Comparison of ENCODE assay signal across 8 cellular contexts in the genomic region with DNA sequence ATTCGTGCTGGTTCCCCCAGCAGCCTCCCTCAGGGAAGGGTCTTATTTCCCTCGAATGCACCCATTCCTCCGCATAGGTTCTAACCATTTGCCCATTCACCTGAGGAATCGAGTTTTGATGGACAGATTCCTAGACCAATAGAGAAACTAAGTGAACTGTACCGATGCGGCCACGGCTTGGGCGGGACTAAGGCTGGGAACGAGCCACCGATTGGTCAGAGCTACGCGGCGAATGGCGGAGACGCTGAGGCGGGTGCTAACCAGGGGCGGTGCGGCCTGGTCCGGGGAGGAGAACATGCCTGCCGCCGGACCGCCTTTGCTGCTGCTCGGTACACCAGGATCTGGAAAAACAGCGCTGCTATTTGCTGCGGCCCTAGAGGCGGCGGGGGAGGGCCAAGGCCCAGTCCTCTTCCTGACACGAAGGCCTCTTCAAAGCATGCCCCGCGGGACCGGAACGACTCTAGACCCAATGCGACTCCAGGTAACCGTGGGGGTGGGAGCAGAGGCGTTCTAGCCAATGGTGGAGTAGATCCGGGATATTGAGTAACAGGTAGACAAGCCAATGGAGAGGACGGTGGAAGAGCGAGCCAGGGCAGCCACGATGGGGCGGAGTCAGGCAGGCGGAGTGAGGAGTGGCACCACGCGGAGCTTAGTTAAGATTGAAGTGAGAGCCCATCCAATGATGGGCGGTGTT. TPM values are rescaled to one million over a fixed set of nuclear protein-coding genes. Genes with fewer than 3 reads are reported as not detected.
DNase-seq lines count a peak whose midpoint lies in the region; ATAC-seq and TF ChIP-seq lines count a peak whose summit lies in the region.

A gene with protein sequence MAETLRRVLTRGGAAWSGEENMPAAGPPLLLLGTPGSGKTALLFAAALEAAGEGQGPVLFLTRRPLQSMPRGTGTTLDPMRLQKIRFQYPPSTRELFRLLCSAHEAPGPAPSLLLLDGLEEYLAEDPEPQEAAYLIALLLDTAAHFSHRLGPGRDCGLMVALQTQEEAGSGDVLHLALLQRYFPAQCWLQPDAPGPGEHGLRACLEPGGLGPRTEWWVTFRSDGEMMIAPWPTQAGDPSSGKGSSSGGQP (plus strand): TSS at position 218 of the 694 bp plus-strand sequence. CDS start 15 bp downstream, at position 233.

- H3K9ac ChIP-seq in IMR-90 (ENCODE audit: low read depth, low read length): peak within 1 kb of the TSS; percentile 80

- H3K9me3 ChIP-seq in IMR-90 (ENCODE audit: control insufficient read depth, insufficient read depth, low read length) (no peaks in the 10 kb centered on the region), OCI-LY7 (ENCODE audit: low read length) (no peaks in the 10 kb centered on the region), esophagus (ENCODE audit: control insufficient read depth in 2 of 2, insufficient read depth in 1 of 2, low read depth in 1 of 2, low read length in 1 of 2) (no peaks in the 10 kb centered on the region)

- peak within 1 kb of the TSS; percentile 57; the same call in 1 of the 3 replicates for H2BK15ac ChIP-seq in IMR-90 (ENCODE audit: low read depth, low read length)

- TF ChIP-seq CTCF in IMR-90 (conservative IDR thresholded peaks at IDR 0.05; ENCODE audit: low read depth, low read length): no peak
- no peak for TF ChIP-seq CTCF in OCI-LY7 (conservative IDR thresholded peaks at IDR 0.05; ENCODE audit: low read length)

- no peaks in the 10 kb centered on the region for H3K36me3 ChIP-seq in IMR-90 (ENCODE audit: control insufficient read depth, insufficient read depth, low read length)
- peaks cover 18% of the 10 kb centered on the region; the same call in 1 of the 2 replicates for H3K36me3 ChIP-seq in OCI-LY7 (ENCODE audit: insufficient read depth, low read length)
- H3K36me3 ChIP-seq in esophagus (ENCODE audit: control insufficient read depth in 2 of 2, insufficient read depth in 2 of 2, low read length in 1 of 2): peaks cover 0 to 4% of the 10 kb centered on the region in 2 donors

- peak within 1 kb of the TSS; percentile 49 for H2AK5ac ChIP-seq in IMR-90 (ENCODE audit: low read depth, low read length)

- H2BK5ac ChIP-seq in IMR-90 (ENCODE audit: low read depth, low read length, poor library complexity, severe bottlenecking): peak within 1 kb of the TSS; percentile 86

- peak within 1 kb of the TSS; percentile 86 for H2AK9ac ChIP-seq in IMR-90 (replicated peaks; ENCODE audit: low read depth, low read length, poor library complexity)

- no peaks in the 10 kb centered on the region for H3K9me2 ChIP-seq in OCI-LY7 (ENCODE audit: insufficient read depth, low read length)

- peak within 1 kb of the TSS; percentile 58 for H3K4me3 ChIP-seq in IMR-90 (ENCODE audit: insufficient read depth, low read depth, low read length)
- peak within 1 kb of the TSS; percentile 87 for H3K4me3 ChIP-seq in OCI-LY7 (ENCODE audit: low read depth, low read length, poor library complexity, severe bottlenecking)
- peak within 1 kb of the TSS; percentile 72 to 77 for H3K4me3 ChIP-seq in esophagus (ENCODE audit: low read depth in 1 of 2, low read length in 2 of 2)

- intact Hi-C loops in IMR-90 (cut with micrococcal nuclease) (loop anchor here (2.0 kb wide), 2 partner anchors 60 to 82 kb away; partner anchors contain the start of genes ODAD3 and PRKCSH), OCI-LY7 (cut with micrococcal nuclease; ENCODE audit: unreplicated experiment) (loop anchor here (2.0 kb wide), 2 partner anchors 28 to 82 kb away; partner anchors contain the start of genes CCDC159 and TMEM205)

- dilution Hi-C loops in IMR-90 (cut with HindIII; ENCODE audit: low sequenced_read_pairs, unreplicated experiment): no loop called here

- H3K56ac ChIP-seq in IMR-90 (ENCODE audit: extremely low read depth, insufficient read depth, low read length): peak within 1 kb of the TSS; percentile 82

- in situ Hi-C loops in IMR-90 (cut with MboI; ENCODE audit: low sequenced_read_pairs): no loop called here

- WGBS in IMR-90 (ENCODE audit: extremely low coverage in 2 of 2, insufficient read length in 1 of 2), 2 experiments: 0% methylated on average over 34 of the region's 44 CpGs; no CpG with 5 or more reads in 1 of the 2 experiments
- WGBS in esophagus, 2 donors: 0 to 1% methylated on average over 44 of the region's 44 CpGs

- H2AFZ ChIP-seq in IMR-90 (replicated peaks; ENCODE audit: low read length, poor library complexity) (peak within 1 kb of the TSS; percentile 98), OCI-LY7 (ENCODE audit: low read length) (peak within 1 kb of the TSS; percentile 66; the same call in 1 of the 2 replicates)

- H2BK20ac ChIP-seq in IMR-90 (ENCODE audit: low read depth, low read length): peak within 1 kb of the TSS; percentile 23; the same call in 1 of the 2 replicates

- peak within 1 kb of the TSS; percentile 73 for H3K14ac ChIP-seq in IMR-90 (replicated peaks; ENCODE audit: low read depth, low read length)

- TF ChIP-seq RAD21 in IMR-90 (IDR thresholded peaks at IDR 0.05; ENCODE audit: low read length): no peak

- ATAC-seq in GM21576 (IDR thresholded peaks at IDR 0.05; ENCODE audit: unreplicated experiment) (peak; percentile 82), IMR-90 (ENCODE audit: low read depth) (peak; percentile 94)

- DNase-seq in DMS153 (lab: John Stamatoyannopoulos, UW) (peak; percentile 99), IMR-90 (peak; percentile 99), OCI-LY7 (ENCODE audit: low spot score) (peak; percentile 99), activated T-cell treated with anti-CD3 and anti-CD28 coated beads for 48 hours (ENCODE audit: low read depth) (peak; percentile 94), mucosa of gallbladder (ENCODE audit: low spot score) (peak; percentile 99)
- peak; percentile 94 for DNase-seq in stimulated activated CD8-positive, alpha-beta memory T cell treated with anti-CD3 and anti-CD28 coated beads, Interleukin-4, amount 100 ng/mL, for 24 hours (ENCODE audit: low read depth)

- POLR2A ChIA-PET in IMR-90 (lab: Charles Lee; ENCODE audit: unreplicated experiment) (no interaction called here), OCI-LY7 (lab: Charles Lee) (interaction anchor here (0.6 to 2.3 kb wide), 15 partner anchors 13 to 401 kb away, joined by 3 to 10 read pairs (median 4); partner anchors contain the start of genes CCDC159, ELOF1 and TSPAN16)

- H3K79me1 ChIP-seq in IMR-90 (ENCODE audit: low read depth in 1 of 2, low read length in 2 of 2): peaks cover 0 to 28% of the 10 kb centered on the region in 2 experiments; a peak in 2 of 4 replicates

- H4K5ac ChIP-seq in IMR-90 (ENCODE audit: low read depth, low read length): peak within 1 kb of the TSS; percentile 64

- BruUV-seq in IMR-90 (replicated peaks; lab: Mats Ljungman, UMichigan): no TSS peak
- TSS peak; percentile 80 for BruUV-seq in OCI-LY7 (replicated peaks; lab: Mats Ljungman, UMichigan)

- H4K8ac ChIP-seq in IMR-90 (ENCODE audit: low read depth in 2 of 2, low read length in 2 of 2): peak within 1 kb of the TSS; percentile 90 to 95

- H3K4me1 ChIP-seq in IMR-90 (ENCODE audit: control insufficient read depth, insufficient read depth, low read length) (peaks cover 22% of the 10 kb centered on the region), OCI-LY7 (ENCODE audit: insufficient read depth, low read length, poor library complexity, severe bottlenecking) (peaks cover 41% of the 10 kb centered on the region), esophagus (ENCODE audit: control insufficient read depth in 2 of 2, insufficient read depth in 2 of 2, low read length in 1 of 2) (peaks cover 9 to 19% of the 10 kb centered on the region in 2 donors)

- H3K27me3 ChIP-seq in IMR-90 (ENCODE audit: control insufficient read depth, insufficient read depth, low read length) (no peaks in the 10 kb centered on the region), esophagus (ENCODE audit: control insufficient read depth in 1 of 2, insufficient read depth in 2 of 2, low read length in 2 of 2) (no peaks in the 10 kb centered on the region)

- TF ChIP-seq POLR2A in IMR-90 (IDR thresholded peaks at IDR 0.05; ENCODE audit: low read depth, low read length): peak; percentile 75

- H3K4me2 ChIP-seq in IMR-90 (ENCODE audit: low read depth, low read length): peak within 1 kb of the TSS; percentile 83
- H3K4me2 ChIP-seq in OCI-LY7 (ENCODE audit: low read length): peak within 1 kb of the TSS; percentile 85

- peak within 1 kb of the TSS; percentile 83 for H4K91ac ChIP-seq in IMR-90 (ENCODE audit: insufficient read depth, low read depth, low read length)

- H3K27ac ChIP-seq in IMR-90 (ENCODE audit: insufficient read depth, low read length) (peak within 1 kb of the TSS; percentile 90), OCI-LY7 (ENCODE audit: low read depth, low read length, poor library complexity, severe bottlenecking) (peak within 1 kb of the TSS; percentile 80), esophagus (ENCODE audit: low read depth in 2 of 2, low read length in 1 of 2) (peak within 1 kb of the TSS; percentile 98 to 100)

- peaks cover 20% of the 10 kb centered on the region for H3K79me2 ChIP-seq in OCI-LY7 (ENCODE audit: insufficient read depth, low read depth, low read length)

- peaks cover 11% of the 10 kb centered on the region; the same call in 1 of the 2 replicates for H4K20me1 ChIP-seq in IMR-90 (ENCODE audit: insufficient read depth, low read length)
- no peaks in the 10 kb centered on the region for H4K20me1 ChIP-seq in OCI-LY7 (ENCODE audit: insufficient read depth, low read length)

- H3K23ac ChIP-seq in IMR-90 (ENCODE audit: low read depth, low read length): peak within 1 kb of the TSS; percentile 74; the same call in 1 of the 2 replicates

- H2BK120ac ChIP-seq in IMR-90 (ENCODE audit: low read depth, low read length): peak within 1 kb of the TSS; percentile 87

- peak within 1 kb of the TSS; percentile 92 for H3K4ac ChIP-seq in IMR-90 (ENCODE audit: low read depth, low read length)

- CTCF ChIA-PET in IMR-90 (lab: Yijun Ruan, JAX) (interaction anchor here (0.6 to 1.5 kb wide), 5 partner anchors 8 to 162 kb away, joined by 3 to 5 read pairs (median 3); partner anchors contain the start of gene PRKCSH), OCI-LY7 (lab: Charles Lee; ENCODE audit: unreplicated experiment) (interaction anchor here (0.6 to 1.0 kb wide), 5 partner anchors 14 to 1468 kb away, joined by 3 to 8 read pairs (median 3); no protein-coding TSS in a partner anchor)

- H3K18ac ChIP-seq in IMR-90 (ENCODE audit: low read depth, low read length): peak within 1 kb of the TSS; percentile 40

- H3K9me1 ChIP-seq in IMR-90 (ENCODE audit: insufficient read depth, low read length): peaks cover 25% of the 10 kb centered on the region

TF ChIP-seq in IMR-90, 13 proteins besides CTCF, POLR2A, EP300 and RAD21 (continues in another document):
- TF ChIP-seq BHLHE40 (IDR thresholded peaks at IDR 0.05; ENCODE audit: low read depth, low read length) (no peak), MAFK (IDR thresholded peaks at IDR 0.05; ENCODE audit: low read depth, low read length) (no peak), FOS (IDR thresholded peaks at IDR 0.05; ENCODE audit: low read depth, low read length) (no peak), NFE2L2 (IDR thresholded peaks at IDR 0.05; ENCODE audit: low read depth, low read length) (no peak)

RNA-seq across cellular contexts. Expression of the gene that starts here (rescaled TPM):
- 0.36 and 0.56 TPM in 2 replicates for total RNA-seq in IMR-90 (2012; rRNA removed)
- polyA plus RNA-seq in IMR-90 (2012; rRNA removed): 1.6 and 2.0 TPM in 2 replicates
- 1.2 and 1.5 TPM in 2 replicates for polyA plus RNA-seq in IMR-90 (2012; cell fraction: cytosol; rRNA removed)
- polyA plus RNA-seq in IMR-90 (2012; cell fraction: nucleus; rRNA removed; ENCODE audit: low replicate concordance): 1.1 and 1.2 TPM in 2 replicates
- total RNA-seq in OCI-LY7 (2014; rRNA removed; shearing (Covaris generic)): 5.6 and 6.6 TPM in 2 replicates
- total RNA-seq in OCI-LY7 (2022): 5.6 and 6.8 TPM in 2 replicates
- polyA plus RNA-seq in esophagus: 1 to 10 TPM; 2.2 to 2.8 TPM
- 4.9 TPM for total RNA-seq in mucosa of gallbladder

Comparison
In these comparisons a context has a peak if more than half of its experiments do, and no peak if none do; other contexts are left out.
1. Peak in every context shown above with its lines: DNase-seq, ATAC-seq, H3K4me3 ChIP-seq and H3K27ac ChIP-seq.